Comparison of ENCODE assay signal across 8 cellular contexts in the genomic region with DNA sequence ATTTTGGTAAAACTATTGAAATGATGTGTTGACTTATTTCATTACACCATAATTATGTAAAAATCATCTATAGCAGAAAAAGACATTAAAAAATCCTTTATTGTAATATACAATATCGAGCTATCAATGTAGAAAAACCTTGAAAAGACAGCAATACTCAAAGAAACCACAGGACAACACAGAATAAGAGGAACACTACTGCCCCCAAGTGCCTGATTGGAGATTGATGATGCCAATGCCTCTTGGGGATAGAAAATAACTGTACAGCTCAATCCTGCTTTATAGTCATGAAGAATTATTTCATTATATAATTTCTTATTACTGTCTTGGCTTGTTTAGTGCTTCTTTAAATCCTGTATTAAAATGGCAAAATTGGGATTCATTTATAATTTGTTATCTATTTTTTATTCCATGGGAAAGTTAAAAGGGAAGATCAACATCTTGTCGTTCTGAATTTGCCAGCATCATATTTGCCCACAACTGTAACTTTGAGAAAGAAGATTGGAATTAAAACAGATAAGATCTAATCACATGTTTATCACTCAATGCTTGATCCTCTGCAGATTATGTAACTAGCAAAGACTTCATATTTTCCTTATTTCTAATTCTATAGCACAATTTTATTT.
DNase-seq lines count a peak whose midpoint lies in the region; ATAC-seq, FAIRE-seq and TF ChIP-seq lines count a peak whose summit lies in the region.

No MANE protein-coding gene starts in this region.

- no peak for TF ChIP-seq POLR2A in GM12878 (IDR thresholded peaks at IDR 0.05; ENCODE audit: low read depth, low read length)

- 35% methylated on average over 2 of the region's 2 CpGs for WGBS in GM12878 (ENCODE audit: insufficient coverage, insufficient replicate concordance, low lambda C conversion rate, missing lambda C conversion rate)

- DNase-seq in DMS53 treated with DMSO at 0.1 percent for 48 hours (lab: John Stamatoyannopoulos, UW; ENCODE audit: unreplicated experiment) = peak; percentile 73
- peak; percentile 44 to 73 for DNase-seq in NCI-H524 (lab: John Stamatoyannopoulos, UW)
- DNase-seq in GM12878 (ENCODE audit: low read depth, low spot score) = no peak
- peak; percentile 37 for DNase-seq in myocyte (ENCODE audit: low read depth)

- intact Hi-C loops in GM12878 (cut with micrococcal nuclease; ENCODE audit: unreplicated experiment) = no loop called here

- TF ChIP-seq RAD21 in GM12878 (IDR thresholded peaks at IDR 0.05; ENCODE audit: insufficient read depth, low read depth, low read length) = peak; percentile 47

- no peak for FAIRE-seq in GM12878 (lab: Jason Lieb, UNC)

- no peaks in the 10 kb centered on the region for H3K79me2 ChIP-seq in GM12878 (ENCODE audit: control insufficient read depth, insufficient read depth, low read length)

- no peaks in the 10 kb centered on the region for H3K36me3 ChIP-seq in GM12878 (ENCODE audit: control insufficient read depth in 2 of 2, insufficient read depth in 2 of 2, low read length in 1 of 2)

- POLR2A ChIA-PET in GM12878 (lab: Charles Lee) = no interaction called here

- CTCF ChIA-PET in GM12878 (lab: Yijun Ruan, JAX) = interaction anchor here (0.6 to 1.8 kb wide), 24 partner anchors 8 to 1157 kb away, joined by 3 to 20 read pairs (median 4); no protein-coding TSS in a partner anchor

- in situ Hi-C loops in GM12878 (cut with MboI) = no loop called here

- no peak overlapping the region for H2AFZ ChIP-seq in GM12878 (ENCODE audit: control insufficient read depth, low read depth, low read length)

- H3K4me3 ChIP-seq in GM12878 = no peak overlapping the region

- H3K4me1 ChIP-seq in GM12878 (ENCODE audit: control insufficient read depth, insufficient read depth, low read length) = no peaks in the 10 kb centered on the region

- H3K4me2 ChIP-seq in GM12878 (ENCODE audit: control insufficient read depth, insufficient read depth) = no peak overlapping the region

- no peak for TF ChIP-seq EP300 in GM12878 (IDR thresholded peaks at IDR 0.05; ENCODE audit: borderline replicate concordance in 1 of 2, control insufficient read depth in 1 of 2, low read depth in 2 of 2, low read length in 2 of 2)

- ATAC-seq in HG03442 (IDR thresholded peaks at IDR 0.05; ENCODE audit: unreplicated experiment) (peak; percentile 69), GM12878 (peak; percentile 76), esophagus mucosa (no peak), GM18511 (IDR thresholded peaks at IDR 0.05; ENCODE audit: unreplicated experiment) (no peak), HG03196 (IDR thresholded peaks at IDR 0.05; ENCODE audit: unreplicated experiment) (no peak)

- no peak overlapping the region for H3K27ac ChIP-seq in GM12878 (ENCODE audit: control insufficient read depth, insufficient read depth)

- RAD21 ChIA-PET in GM12878 (lab: Charles Lee; ENCODE audit: unreplicated experiment) = interaction anchor here (0.6 to 1.8 kb wide), 14 partner anchors 8 to 934 kb away, joined by 3 to 8 read pairs (median 4); no protein-coding TSS in a partner anchor

- peak; percentile 32 to 55 (median 33); a peak in 5 of 6 replicates for TF ChIP-seq CTCF in GM12878 (IDR thresholded peaks at IDR 0.05 in 2 of 3, conservative IDR thresholded peaks at IDR 0.05 in 1 of 3; ENCODE audit: control insufficient read depth in 2 of 3, extremely low read depth in 1 of 3, insufficient read depth in 1 of 3, low read depth in 3 of 3, low read length in 3 of 3)

- SMC1A ChIA-PET in GM12878 (lab: Charles Lee; ENCODE audit: uncharacterized antibody, unreplicated experiment) = interaction anchor here (0.8 to 1.7 kb wide), 14 partner anchors 9 to 681 kb away, joined by 3 to 8 read pairs (median 4); no protein-coding TSS in a partner anchor

- H3K9ac ChIP-seq in GM12878 (ENCODE audit: control insufficient read depth, insufficient read depth, low read length) = no peak overlapping the region

- BruUV-seq in GM12878 (replicated peaks; lab: Mats Ljungman, UMichigan) = no TSS peak

- no peaks in the 10 kb centered on the region for H3K27me3 ChIP-seq in GM12878 (replicated peaks in 1 of 2; ENCODE audit: control insufficient read depth in 2 of 2, insufficient read depth in 2 of 2, low read length in 1 of 2)

- no peaks in the 10 kb centered on the region for H3K9me3 ChIP-seq in GM12878 (replicated peaks; ENCODE audit: control insufficient read depth, insufficient read depth, low read length)

- no peaks in the 10 kb centered on the region for H4K20me1 ChIP-seq in GM12878 (ENCODE audit: control insufficient read depth, insufficient read depth)

TF ChIP-seq in GM12878, 131 proteins besides CTCF, POLR2A, EP300 and RAD21:
- no peak for TF ChIP-seq RCOR1 (conservative IDR thresholded peaks at IDR 0.05; ENCODE audit: low read depth, low read length)
- TF ChIP-seq SMC3 (IDR thresholded peaks at IDR 0.05; ENCODE audit: borderline replicate concordance, low read length) = peak; percentile 44; the same call in 1 of the 2 replicates
- TF ChIP-seq CREM (IDR thresholded peaks at IDR 0.05; ENCODE audit: low read depth) = no peak
- TF ChIP-seq KLF5 (IDR thresholded peaks at IDR 0.05; ENCODE audit: partially characterized antibody) = no peak
- TF ChIP-seq CHD1 (IDR thresholded peaks at IDR 0.05; ENCODE audit: low read depth, low read length) = no peak

Comparison
In these comparisons a context has a peak if more than half of its experiments do, and no peak if none do; other contexts are left out.
1. ATAC-seq: peak in HG03442 (single experiment) and GM12878 (single experiment); none in esophagus mucosa (single experiment), GM18511 (single experiment) and HG03196 (single experiment).